ENCODE assay signal across 25 cellular contexts in genomic region chr17:73390221-73390620, GRCh38.
"Had no signal": no experiment of that assay in that cellular context is flagged by ENCODE, and none has a peak within 500 bp of the region (broad histone marks: within the 10 kb centered on the region; RNA-seq: fewer than 3 reads in every experiment).

No MANE protein-coding gene starts in this region.

- H3K4me3 ChIP-seq: heart left ventricle, left ventricle myocardium inferior, prostate gland, skin epidermis, suprapubic skin, thoracic aorta, tibial artery, upper lobe of right lung, uterus had no signal

- DNase-seq: heart left ventricle; hypothalamus; islet precursor cell; left ventricle myocardium inferior; naive thymus-derived CD8-positive, alpha-beta T cell; occipital lobe; retina; stimulated activated CD4-positive, alpha-beta T cell treated with anti-CD3 and anti-CD28 coated beads, Interleukin-4, amount 100 ng/mL, for 24 hours; stimulated activated naive CD4-positive, alpha-beta T cell; tibial artery; trophoblast cell; upper lobe of right lung; uterus had no signal

- H3K36me3 Mint-ChIP-seq: stimulated activated effector memory CD8-positive, alpha-beta T cell treated with anti-CD3 and anti-CD28 coated beads, Interleukin-12 subunit alpha, Interleukin-12 subunit beta, amount 100 ng/mL, for 72 hours had no signal

- H3K27me3 Mint-ChIP-seq: memory B cell; naive thymus-derived CD8-positive, alpha-beta T cell; stimulated activated naive CD8-positive, alpha-beta T cell treated with anti-CD3 and anti-CD28 coated beads, Interleukin-15, Interleukin-2, amounts not matched to agents 100 ng/mL and 50 ng/mL, for 24 hours had no signal

- H3K4me3 Mint-ChIP-seq: memory B cell; naive thymus-derived CD8-positive, alpha-beta T cell; nephron; neural crest cell; stimulated activated effector memory CD8-positive, alpha-beta T cell treated with anti-CD3 and anti-CD28 coated beads, Interleukin-12 subunit alpha, Interleukin-12 subunit beta, amount 100 ng/mL, for 72 hours; stimulated activated naive CD8-positive, alpha-beta T cell treated with anti-CD3 and anti-CD28 coated beads, Interleukin-15, Interleukin-2, amounts not matched to agents 100 ng/mL and 50 ng/mL, for 24 hours had no signal

- H3K9me3 ChIP-seq: heart left ventricle, left ventricle myocardium inferior, neutrophil, prostate gland, suprapubic skin, thoracic aorta, tibial artery, upper lobe of right lung, uterus had no signal

- H3K36me3 ChIP-seq: heart left ventricle, left ventricle myocardium inferior, neutrophil, prostate gland, thoracic aorta, upper lobe of right lung, uterus had no signal

- H3K9me3 Mint-ChIP-seq: memory B cell; naive thymus-derived CD8-positive, alpha-beta T cell; nephron; neural crest cell; stimulated activated effector memory CD8-positive, alpha-beta T cell treated with anti-CD3 and anti-CD28 coated beads, Interleukin-12 subunit alpha, Interleukin-12 subunit beta, amount 100 ng/mL, for 72 hours; stimulated activated naive CD8-positive, alpha-beta T cell treated with anti-CD3 and anti-CD28 coated beads, Interleukin-15, Interleukin-2, amounts not matched to agents 100 ng/mL and 50 ng/mL, for 24 hours had no signal

- H3K4me1 Mint-ChIP-seq: memory B cell; naive thymus-derived CD8-positive, alpha-beta T cell; stimulated activated effector memory CD8-positive, alpha-beta T cell treated with anti-CD3 and anti-CD28 coated beads, Interleukin-12 subunit alpha, Interleukin-12 subunit beta, amount 100 ng/mL, for 72 hours had no signal

- H3K27me3 ChIP-seq: heart left ventricle, neutrophil, suprapubic skin, upper lobe of right lung, uterus had no signal

- ATAC-seq: heart left ventricle; naive thymus-derived CD8-positive, alpha-beta T cell; right cardiac atrium; sciatic nerve; stimulated activated effector memory CD8-positive, alpha-beta T cell treated with anti-CD3 and anti-CD28 coated beads, Interleukin-12 subunit alpha, Interleukin-12 subunit beta, amount 100 ng/mL, for 72 hours; upper lobe of right lung had no signal

- H3K4me1 ChIP-seq: heart left ventricle, left ventricle myocardium inferior, prostate gland, suprapubic skin, tibial artery, upper lobe of right lung, uterus had no signal

- H3K27ac Mint-ChIP-seq: memory B cell; nephron; stimulated activated effector memory CD8-positive, alpha-beta T cell treated with anti-CD3 and anti-CD28 coated beads, Interleukin-12 subunit alpha, Interleukin-12 subunit beta, amount 100 ng/mL, for 72 hours; stimulated activated naive CD8-positive, alpha-beta T cell treated with anti-CD3 and anti-CD28 coated beads, Interleukin-15, Interleukin-2, amounts not matched to agents 100 ng/mL and 50 ng/mL, for 24 hours had no signal

- H3K27ac ChIP-seq: heart left ventricle, left ventricle myocardium inferior, neutrophil, prostate gland, skin epidermis, suprapubic skin, thoracic aorta, tibial artery, upper lobe of right lung, uterus had no signal
